ENCODE assay signal across 20 cellular contexts in the genomic region with DNA sequence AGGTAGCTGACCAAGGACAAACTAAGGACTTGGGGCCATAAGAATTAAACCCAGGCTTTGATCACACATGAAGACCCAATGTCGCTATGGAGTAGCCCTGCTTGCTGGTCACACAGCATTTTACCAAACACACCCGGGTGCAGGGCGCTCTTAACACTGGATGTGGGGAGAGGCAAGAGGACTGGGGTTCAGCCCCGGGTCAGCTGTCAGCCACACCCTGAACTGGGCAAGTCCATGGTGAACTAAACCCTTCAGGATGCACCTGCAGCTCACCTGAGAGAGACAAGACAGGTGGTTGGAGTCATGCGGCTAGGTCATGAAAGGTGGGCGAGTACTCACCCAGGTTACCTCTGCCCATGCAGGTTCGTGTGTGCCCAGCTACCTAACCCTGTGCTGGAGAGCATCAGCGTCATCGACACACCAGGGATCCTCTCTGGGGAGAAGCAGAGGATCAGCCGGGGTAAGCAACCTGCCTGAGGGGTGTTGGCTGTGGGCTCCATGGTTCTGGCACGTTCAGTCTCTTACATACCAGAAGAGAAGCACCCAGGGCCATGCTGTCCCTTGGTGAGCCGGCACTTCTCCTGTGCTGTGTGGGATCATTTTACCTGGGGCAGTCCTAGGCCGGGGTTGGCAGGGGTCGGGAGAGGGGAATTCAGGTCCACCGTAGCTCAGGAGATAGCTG. TPM values are rescaled to one million over a fixed set of nuclear protein-coding genes. Genes with fewer than 3 reads are reported as not detected.
DNase-seq lines count a peak whose midpoint lies in the region; ATAC-seq, FAIRE-seq and TF ChIP-seq lines count a peak whose summit lies in the region.
"Had no signal": no experiment of that assay in that cellular context is flagged by ENCODE, and none has a peak within 500 bp of the region (broad histone marks: within the 10 kb centered on the region; RNA-seq: fewer than 3 reads in every experiment).

No MANE protein-coding gene starts in this region.

- H3K4me1 ChIP-seq in uterus, result no peaks in the 10 kb centered on the region

- POLR2A ChIA-PET in WTC11 (lab: Charles Lee), result no interaction called here

- ATAC-seq in T-helper 17 cell (no peak), WTC11 (no peak)
- peak; percentile 16 for ATAC-seq in stimulated activated effector memory CD8-positive, alpha-beta T cell treated with anti-CD3 and anti-CD28 coated beads, Interleukin-12 subunit alpha, Interleukin-12 subunit beta, amount 100 ng/mL, for 72 hours
- ATAC-seq: Panc1 had no signal

- peaks cover 13% of the 10 kb centered on the region for H3K36me3 Mint-ChIP-seq in IgD-negative memory B cell
- peaks cover 7% of the 10 kb centered on the region for H3K36me3 Mint-ChIP-seq in T-helper 17 cell (ENCODE audit: low read depth)
- H3K36me3 Mint-ChIP-seq in stimulated activated effector memory CD8-positive, alpha-beta T cell treated with anti-CD3 and anti-CD28 coated beads, Interleukin-12 subunit alpha, Interleukin-12 subunit beta, amount 100 ng/mL, for 72 hours, result peaks cover 5% of the 10 kb centered on the region
- peaks cover 5% of the 10 kb centered on the region for H3K36me3 Mint-ChIP-seq in WTC11

- intact Hi-C loops in uterus (cut with DNase I; ENCODE audit: low total_unique reads), result no loop called here

- H3K9me3 Mint-ChIP-seq in IgD-negative memory B cell (no peaks in the 10 kb centered on the region), WTC11 (no peaks in the 10 kb centered on the region)
- no peaks in the 10 kb centered on the region for H3K9me3 Mint-ChIP-seq in stimulated activated effector memory CD8-positive, alpha-beta T cell treated with anti-CD3 and anti-CD28 coated beads, Interleukin-12 subunit alpha, Interleukin-12 subunit beta, amount 100 ng/mL, for 72 hours
- H3K9me3 Mint-ChIP-seq: CD4-positive, CD25-positive, alpha-beta regulatory T cell; HFFc6 had no signal

- H3K4me3 ChIP-seq in uterus, result no peak overlapping the region

- H3K9me3 ChIP-seq in T-helper 17 cell (ENCODE audit: control insufficient read depth, low read length, poor library complexity, severe bottlenecking) (no peaks in the 10 kb centered on the region), uterus (no peaks in the 10 kb centered on the region)

- CTCF ChIA-PET in WTC11 (lab: Charles Lee), result interaction anchor here (1.0 kb wide), 1 partner anchor 8 kb away, joined by 3 read pairs; no protein-coding TSS in a partner anchor

- TF ChIP-seq CTCF in WTC11 (IDR thresholded peaks at IDR 0.05) (no peak), uterus (IDR thresholded peaks at IDR 0.05) (no peak)

- FAIRE-seq in GM19239 (lab: Jason Lieb, UNC), result no peak

- DNase-seq in T-helper 17 cell, result no peak
- DNase-seq in islet precursor cell, result peak; percentile 36
- no peak for DNase-seq in stimulated activated effector memory CD8-positive, alpha-beta T cell treated with anti-CD3 and anti-CD28 coated beads, Interleukin-12 subunit alpha, Interleukin-12 subunit beta, amount 100 ng/mL, for 72 hours (ENCODE audit: low spot score in 2 of 2)
- no peak for DNase-seq in WTC11 (ENCODE audit: low spot score)
- no peak for DNase-seq in GM19239 (ENCODE audit: insufficient read length, low spot score)
- no peak for DNase-seq in uterus
- DNase-seq: CD4-positive, CD25-positive, alpha-beta regulatory T cell; H7; HFFc6; Kasumi-1; NCI-H1417 treated with DMSO at 0.1 percent for 48 hours; NCI-H187 treated with DMSO at 0.1 percent for 48 hours; NCI-H2107; NCI-H2227 treated with DMSO at 0.1 percent for 48 hours; NCI-H510A treated with DMSO at 0.1 percent for 48 hours; NCI-H748 treated with DMSO at 0.1 percent for 48 hours; NK-92 treated with Interleukin-12 subunit alpha and Interleukin-12 subunit beta, amount 100 ng/mL, for 24 hours had no signal

- TF ChIP-seq POLR2A in uterus (IDR thresholded peaks at IDR 0.05), result no peak

- H3K27me3 Mint-ChIP-seq in IgD-negative memory B cell (no peaks in the 10 kb centered on the region), T-helper 17 cell (no peaks in the 10 kb centered on the region), WTC11 (ENCODE audit: low read depth) (no peaks in the 10 kb centered on the region)
- H3K27me3 Mint-ChIP-seq: CD4-positive, CD25-positive, alpha-beta regulatory T cell had no signal

- H3K4me1 Mint-ChIP-seq in IgD-negative memory B cell (peaks cover 43 to 59% (median 45%) of the 10 kb centered on the region in 3 donors), T-helper 17 cell (peaks cover 10% of the 10 kb centered on the region), WTC11 (peaks cover 11% of the 10 kb centered on the region)
- no peaks in the 10 kb centered on the region for H3K4me1 Mint-ChIP-seq in stimulated activated effector memory CD8-positive, alpha-beta T cell treated with anti-CD3 and anti-CD28 coated beads, Interleukin-12 subunit alpha, Interleukin-12 subunit beta, amount 100 ng/mL, for 72 hours

- peak overlapping the region in 2 of 3 donors; percentile 77 to 82 for H3K27ac Mint-ChIP-seq in IgD-negative memory B cell
- peak overlapping the region; percentile 14 for H3K27ac Mint-ChIP-seq in T-helper 17 cell
- H3K27ac Mint-ChIP-seq in stimulated activated effector memory CD8-positive, alpha-beta T cell treated with anti-CD3 and anti-CD28 coated beads, Interleukin-12 subunit alpha, Interleukin-12 subunit beta, amount 100 ng/mL, for 72 hours, result no peak overlapping the region
- no peak overlapping the region for H3K27ac Mint-ChIP-seq in WTC11
- H3K27ac Mint-ChIP-seq: CD4-positive, CD25-positive, alpha-beta regulatory T cell; HFFc6 had no signal

- no peak overlapping the region for H3K27ac ChIP-seq in uterus

- H3K27me3 ChIP-seq in uterus, result no peaks in the 10 kb centered on the region

- no peaks in the 10 kb centered on the region for H3K36me3 ChIP-seq in uterus

- peak overlapping the region in 1 of 4 donors; percentile 79 for H3K4me3 Mint-ChIP-seq in IgD-negative memory B cell
- H3K4me3 Mint-ChIP-seq in T-helper 17 cell, result no peak overlapping the region
- H3K4me3 Mint-ChIP-seq in stimulated activated effector memory CD8-positive, alpha-beta T cell treated with anti-CD3 and anti-CD28 coated beads, Interleukin-12 subunit alpha, Interleukin-12 subunit beta, amount 100 ng/mL, for 72 hours, result no peak overlapping the region
- H3K4me3 Mint-ChIP-seq in WTC11, result no peak overlapping the region
- H3K4me3 Mint-ChIP-seq: CD4-positive, CD25-positive, alpha-beta regulatory T cell; HFFc6 had no signal

TF ChIP-seq in WTC11, 78 proteins besides CTCF, POLR2A, EP300 and RAD21 (continues in another document):
- no peak for TF ChIP-seq PRRX2 (CRISPR knock-in tag; IDR thresholded peaks at IDR 0.05)
- TF ChIP-seq, protein P1, sequence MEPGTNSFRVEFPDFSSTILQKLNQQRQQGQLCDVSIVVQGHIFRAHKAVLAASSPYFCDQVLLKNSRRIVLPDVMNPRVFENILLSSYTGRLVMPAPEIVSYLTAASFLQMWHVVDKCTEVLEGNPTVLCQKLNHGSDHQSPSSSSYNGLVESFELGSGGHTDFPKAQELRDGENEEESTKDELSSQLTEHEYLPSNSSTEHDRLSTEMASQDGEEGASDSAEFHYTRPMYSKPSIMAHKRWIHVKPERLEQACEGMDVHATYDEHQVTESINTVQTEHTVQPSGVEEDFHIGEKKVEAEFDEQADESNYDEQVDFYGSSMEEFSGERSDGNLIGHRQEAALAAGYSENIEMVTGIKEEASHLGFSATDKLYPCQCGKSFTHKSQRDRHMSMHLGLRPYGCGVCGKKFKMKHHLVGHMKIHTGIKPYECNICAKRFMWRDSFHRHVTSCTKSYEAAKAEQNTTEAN (CRISPR knock-in tag; IDR thresholded peaks at IDR 0.05), result no peak
- no peak for TF ChIP-seq ZNF121 (CRISPR knock-in tag; IDR thresholded peaks at IDR 0.05)
- no peak for TF ChIP-seq GRHL2 (CRISPR knock-in tag; IDR thresholded peaks at IDR 0.05; ENCODE audit: insufficient replicate concordance, severe bottlenecking)
- no peak for TF ChIP-seq MYBL2 (CRISPR knock-in tag; IDR thresholded peaks at IDR 0.05)
- TF ChIP-seq, protein P2, sequence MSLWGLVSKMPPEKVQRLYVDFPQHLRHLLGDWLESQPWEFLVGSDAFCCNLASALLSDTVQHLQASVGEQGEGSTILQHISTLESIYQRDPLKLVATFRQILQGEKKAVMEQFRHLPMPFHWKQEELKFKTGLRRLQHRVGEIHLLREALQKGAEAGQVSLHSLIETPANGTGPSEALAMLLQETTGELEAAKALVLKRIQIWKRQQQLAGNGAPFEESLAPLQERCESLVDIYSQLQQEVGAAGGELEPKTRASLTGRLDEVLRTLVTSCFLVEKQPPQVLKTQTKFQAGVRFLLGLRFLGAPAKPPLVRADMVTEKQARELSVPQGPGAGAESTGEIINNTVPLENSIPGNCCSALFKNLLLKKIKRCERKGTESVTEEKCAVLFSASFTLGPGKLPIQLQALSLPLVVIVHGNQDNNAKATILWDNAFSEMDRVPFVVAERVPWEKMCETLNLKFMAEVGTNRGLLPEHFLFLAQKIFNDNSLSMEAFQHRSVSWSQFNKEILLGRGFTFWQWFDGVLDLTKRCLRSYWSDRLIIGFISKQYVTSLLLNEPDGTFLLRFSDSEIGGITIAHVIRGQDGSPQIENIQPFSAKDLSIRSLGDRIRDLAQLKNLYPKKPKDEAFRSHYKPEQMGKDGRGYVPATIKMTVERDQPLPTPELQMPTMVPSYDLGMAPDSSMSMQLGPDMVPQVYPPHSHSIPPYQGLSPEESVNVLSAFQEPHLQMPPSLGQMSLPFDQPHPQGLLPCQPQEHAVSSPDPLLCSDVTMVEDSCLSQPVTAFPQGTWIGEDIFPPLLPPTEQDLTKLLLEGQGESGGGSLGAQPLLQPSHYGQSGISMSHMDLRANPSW (CRISPR knock-in tag; conservative IDR thresholded peaks at IDR 0.05; ENCODE audit: low read depth), result no peak
- TF ChIP-seq ZNF219 (CRISPR knock-in tag; IDR thresholded peaks at IDR 0.05; ENCODE audit: borderline replicate concordance), result no peak

RNA-seq across cellular contexts. Expression of a gene that starts 15.2 kb away (rescaled TPM):
- 31.8 TPM for polyA plus RNA-seq in IgD-negative memory B cell
- total RNA-seq in T-helper 17 cell (10 to 100 TPM in 1 of 2 donors, 1 to 10 TPM in 1; 3.9 to 23.5 TPM), WTC11 (2021) (9.8 to 10.2 TPM (median 10.0 TPM) in 3 replicates), uterus (10 to 100 TPM in 1 of 4 donors, 1 to 10 TPM in 3; 2.6 to 13.1 (median 4.8) TPM)

RNA-seq across cellular contexts. Expression of a gene that starts 31.8 kb away (rescaled TPM):
- polyA plus RNA-seq in IgD-negative memory B cell, result 2.9 TPM
- total RNA-seq in T-helper 17 cell, result under 1 TPM; 0.18 to 0.65 TPM
- total RNA-seq in WTC11 (2021), result 0.11 to 0.37 TPM (median 0.11 TPM) in 3 replicates
- total RNA-seq in uterus, result under 1 TPM in 3 of 4 donors, not detected in 1; under 0.01 to 0.29 (median 0.14) TPM
- total RNA-seq: MCF 10A had no signal

Comparison
In these comparisons a context has a peak if more than half of its experiments do, and no peak if none do; other contexts are left out.
1. H3K27ac Mint-ChIP-seq: peak in IgD-negative memory B cell (2 of 3) and T-helper 17 cell (single experiment); none in stimulated activated effector memory CD8-positive, alpha-beta T cell treated with anti-CD3 and anti-CD28 coated beads, Interleukin-12 subunit alpha, Interleukin-12 subunit beta, amount 100 ng/mL, for 72 hours (single experiment) and WTC11 (single experiment).